Comparison of ENCODE assay signal across 16 cellular contexts in genomic region chr12:12661086-12661485, GRCh38. TPM values are rescaled to one million over a fixed set of nuclear protein-coding genes. Genes with fewer than 3 reads are reported as not detected.
DNase-seq lines count a peak whose midpoint lies in the region; ATAC-seq, FAIRE-seq and TF ChIP-seq lines count a peak whose summit lies in the region.
"Had no signal": no experiment of that assay in that cellular context is flagged by ENCODE, and none has a peak within 500 bp of the region (broad histone marks: within the 10 kb centered on the region; RNA-seq: fewer than 3 reads in every experiment).

No MANE protein-coding gene starts in this region.

- WGBS in upper lobe of left lung, 2 donors, result 65% methylated on average over 4 of the region's 4 CpGs

- peak; percentile 4 for FAIRE-seq in GM19239 (lab: Jason Lieb, UNC)
- FAIRE-seq: kidney had no signal

- TF ChIP-seq EP300 in upper lobe of left lung (IDR thresholded peaks at IDR 0.05), result no peak

- no peak for TF ChIP-seq CTCF in epithelial cell of proximal tubule (conservative IDR thresholded peaks at IDR 0.05; ENCODE audit: low read depth, low read length)
- TF ChIP-seq CTCF in upper lobe of left lung (IDR thresholded peaks at IDR 0.05), result no peak

- no peaks in the 10 kb centered on the region for H3K27me3 Mint-ChIP-seq in activated CD4-positive, alpha-beta T cell treated with anti-CD3 and anti-CD28 coated beads, Interleukin-2, amount 10 ng/mL, durations not matched to agents 7 days and 5 days
- H3K27me3 Mint-ChIP-seq: activated naive CD8-positive, alpha-beta T cell had no signal

- peaks cover 0 to 1% (median under 1%) of the 10 kb centered on the region in 4 donors for H3K4me1 ChIP-seq in upper lobe of left lung
- H3K4me1 ChIP-seq: Caco-2 had no signal

- POLR2A ChIA-PET in activated CD4-positive, alpha-beta T cell treated with anti-CD3 and anti-CD28 coated beads, Interleukin-2, amount 10 ng/mL, durations not matched to agents 7 days and 5 days (lab: Charles Lee), result no interaction called here

- H3K36me3 Mint-ChIP-seq in activated CD4-positive, alpha-beta T cell treated with anti-CD3 and anti-CD28 coated beads, Interleukin-2, amount 10 ng/mL, durations not matched to agents 7 days and 5 days (ENCODE audit: low read depth), result peaks cover 5% of the 10 kb centered on the region

- DNase-seq in GM19239 (ENCODE audit: insufficient read length, low spot score) (no peak), SK-MEL-5 (ENCODE audit: low read depth, low spot score) (peak; percentile 35), epithelial cell of proximal tubule (ENCODE audit: low read depth) (peak; percentile 29), skeletal muscle cell (ENCODE audit: low read depth) (peak; percentile 39), cerebellar nuclear complex (lab: John Stamatoyannopoulos, UW) (no peak), upper lobe of left lung (no peak), posterior vena cava (ENCODE audit: low spot score) (no peak)
- DNase-seq in activated CD4-positive, alpha-beta T cell treated with anti-CD3 and anti-CD28 coated beads, Interleukin-2, amount 10 ng/mL, durations not matched to agents 7 days and 5 days, result no peak
- DNase-seq: activated CD8-positive, alpha-beta memory T cell treated with anti-CD3 and anti-CD28 coated beads for 24 hours; Caco-2; kidney; NCI-H2081; stimulated activated CD4-positive, alpha-beta T cell treated with anti-CD3 and anti-CD28 coated beads, Interleukin-4, amount 100 ng/mL, for 4 hours; T-helper 2 cell had no signal

- no peak overlapping the region for H3K4me3 Mint-ChIP-seq in activated CD4-positive, alpha-beta T cell treated with anti-CD3 and anti-CD28 coated beads, Interleukin-2, amount 10 ng/mL, durations not matched to agents 7 days and 5 days
- H3K4me3 Mint-ChIP-seq: activated naive CD8-positive, alpha-beta T cell had no signal

- in situ Hi-C loops in SK-MEL-5 (cut with HindIII; ENCODE audit: low pct_unique_long_range_greater_than_20kb, low sequenced_read_pairs), result no loop called here

- H3K27ac Mint-ChIP-seq in activated CD4-positive, alpha-beta T cell treated with anti-CD3 and anti-CD28 coated beads, Interleukin-2, amount 10 ng/mL, durations not matched to agents 7 days and 5 days, result no peak overlapping the region
- H3K27ac Mint-ChIP-seq: activated naive CD8-positive, alpha-beta T cell had no signal

- no peaks in the 10 kb centered on the region for H3K9me3 ChIP-seq in upper lobe of left lung
- H3K9me3 ChIP-seq: Caco-2 had no signal

- ATAC-seq in upper lobe of left lung (ENCODE audit: low FRiP score in 2 of 2), result no peak

- H3K27me3 ChIP-seq in upper lobe of left lung, result no peaks in the 10 kb centered on the region

- CTCF ChIA-PET in activated CD4-positive, alpha-beta T cell treated with anti-CD3 and anti-CD28 coated beads, Interleukin-2, amount 10 ng/mL, durations not matched to agents 7 days and 5 days (lab: Charles Lee), result interaction anchor here (2.0 to 2.2 kb wide), 2 partner anchors 10 to 11 kb away, joined by 4 to 9 read pairs; no protein-coding TSS in a partner anchor

- no peak overlapping the region for H3K27ac ChIP-seq in upper lobe of left lung

- intact Hi-C loops in posterior vena cava (cut with DNase I), result no loop called here

- H3K9me3 Mint-ChIP-seq in activated CD4-positive, alpha-beta T cell treated with anti-CD3 and anti-CD28 coated beads, Interleukin-2, amount 10 ng/mL, durations not matched to agents 7 days and 5 days, result no peaks in the 10 kb centered on the region

- no peak overlapping the region for H3K4me3 ChIP-seq in epithelial cell of proximal tubule (ENCODE audit: low read depth, low read length)
- no peak overlapping the region for H3K4me3 ChIP-seq in skeletal muscle cell (ENCODE audit: low read depth, low read length)
- H3K4me3 ChIP-seq in upper lobe of left lung, result no peak overlapping the region

- H3K4me1 Mint-ChIP-seq in activated CD4-positive, alpha-beta T cell treated with anti-CD3 and anti-CD28 coated beads, Interleukin-2, amount 10 ng/mL, durations not matched to agents 7 days and 5 days, result peaks cover 3% of the 10 kb centered on the region

- no peaks in the 10 kb centered on the region for H3K36me3 ChIP-seq in upper lobe of left lung

- no peak for TF ChIP-seq POLR2A in upper lobe of left lung (IDR thresholded peaks at IDR 0.05)

RNA-seq across cellular contexts. Expression of gene GPR19, which starts 34.9 kb away (rescaled TPM):
- total RNA-seq in SK-MEL-5 (2014; rRNA removed; shearing (Covaris generic)), result 20.5 and 22.5 TPM in 2 replicates
- 11.9 and 15.7 TPM in 2 replicates for polyA plus RNA-seq in SK-MEL-5 (2015; cell fraction: cytosol; rRNA removed)
- 7.7 and 11.1 TPM in 2 replicates for polyA plus RNA-seq in SK-MEL-5 (2015; cell fraction: nucleus; rRNA removed)
- 0.80 and 1.1 TPM in 2 replicates for total RNA-seq in epithelial cell of proximal tubule
- total RNA-seq in upper lobe of left lung, result not detected
- total RNA-seq in activated CD4-positive, alpha-beta T cell treated with anti-CD3 and anti-CD28 coated beads, Interleukin-2, amount 10 ng/mL, durations not matched to agents 7 days and 5 days, result 1 to 10 TPM; 7.7 to 9.3 TPM
- not detected for total RNA-seq in posterior vena cava
- total RNA-seq: subcutaneous adipose tissue had no signal

RNA-seq across cellular contexts. Expression of gene CREBL2, which starts 49.4 kb away (rescaled TPM):
- total RNA-seq in SK-MEL-5 (2014; rRNA removed; shearing (Covaris generic)), result 71.3 and 72.5 TPM in 2 replicates
- 35.7 and 46.6 TPM in 2 replicates for polyA plus RNA-seq in SK-MEL-5 (2015; cell fraction: cytosol; rRNA removed)
- polyA plus RNA-seq in SK-MEL-5 (2015; cell fraction: nucleus; rRNA removed), result 10.1 and 10.8 TPM in 2 replicates
- total RNA-seq in epithelial cell of proximal tubule, result 14.3 and 15.0 TPM in 2 replicates
- 10 to 100 TPM; 40.1 to 74.2 (median 48.2) TPM for total RNA-seq in upper lobe of left lung
- 10 to 100 TPM; 18.2 to 21.2 TPM for total RNA-seq in activated CD4-positive, alpha-beta T cell treated with anti-CD3 and anti-CD28 coated beads, Interleukin-2, amount 10 ng/mL, durations not matched to agents 7 days and 5 days
- 10 to 100 TPM; 30.3 to 30.6 TPM for total RNA-seq in posterior vena cava

RNA-seq across cellular contexts. Expression of gene CDKN1B, which starts 56.1 kb away (rescaled TPM):
- total RNA-seq in SK-MEL-5 (2014; rRNA removed; shearing (Covaris generic)), result 39.7 and 40.6 TPM in 2 replicates
- polyA plus RNA-seq in SK-MEL-5 (2015; cell fraction: cytosol; rRNA removed), result 36.1 and 47.0 TPM in 2 replicates
- polyA plus RNA-seq in SK-MEL-5 (2015; cell fraction: nucleus; rRNA removed), result 25.2 and 30.4 TPM in 2 replicates
- total RNA-seq in epithelial cell of proximal tubule, result 14.3 and 41.7 TPM in 2 replicates
- 10 to 100 TPM; 42.1 to 85.5 (median 72.3) TPM for total RNA-seq in upper lobe of left lung
- 100 to 1,000 TPM; 105 to 117 TPM for total RNA-seq in activated CD4-positive, alpha-beta T cell treated with anti-CD3 and anti-CD28 coated beads, Interleukin-2, amount 10 ng/mL, durations not matched to agents 7 days and 5 days
- 10 to 100 TPM; 27.5 to 33.1 TPM for total RNA-seq in posterior vena cava

Comparison
In these comparisons a context has a peak if more than half of its experiments do, and no peak if none do; other contexts are left out.
1. DNase-seq: peak in SK-MEL-5 (single experiment), epithelial cell of proximal tubule (single experiment) and skeletal muscle cell (single experiment); none in GM19239 (single experiment), cerebellar nuclear complex (0 of 2), upper lobe of left lung (0 of 2), activated CD4-positive, alpha-beta T cell treated with anti-CD3 and anti-CD28 coated beads, Interleukin-2, amount 10 ng/mL, durations not matched to agents 7 days and 5 days (single experiment) and posterior vena cava (single experiment).